ENCODE assay signal across 17 cellular contexts in genomic region chr2:70509565-70509964, GRCh38. TPM values are rescaled to one million over a fixed set of nuclear protein-coding genes. Genes with fewer than 3 reads are reported as not detected.
DNase-seq lines count a peak whose midpoint lies in the region; FAIRE-seq and TF ChIP-seq lines count a peak whose summit lies in the region.
"Had no signal": no experiment of that assay in that cellular context is flagged by ENCODE, and none has a peak within 500 bp of the region (broad histone marks: within the 10 kb centered on the region; RNA-seq: fewer than 3 reads in every experiment).

No MANE protein-coding gene starts in this region.

- FAIRE-seq in keratinocyte (lab: Jason Lieb, UNC) = no peak
- FAIRE-seq: A549 had no signal

- dilution Hi-C loops in keratinocyte (cut with MboI; ENCODE audit: extremely low pct_ligation_motif_present, low sequenced_read_pairs) = no loop called here

- DNase-seq in NCI-H82 (lab: John Stamatoyannopoulos, UW) (peak; percentile 50), NCI-H82 treated with DMSO at 0.1 percent for 48 hours (lab: John Stamatoyannopoulos, UW; ENCODE audit: unreplicated experiment) (no peak), RPMI7951 (ENCODE audit: low read depth) (peak; percentile 59), keratinocyte (ENCODE audit: low read depth, low spot score) (no peak), T1000 (lab: John Stamatoyannopoulos, UW) (no peak), glomerular visceral epithelial cell (ENCODE audit: extremely low spot score) (no peak), BE2C (no peak), DMS153 (lab: John Stamatoyannopoulos, UW) (no peak)
- DNase-seq: activated gamma-delta T cell; anterior cingulate cortex; NCI-H1930; nephron progenitor cell; stimulated activated CD4-positive, alpha-beta T cell treated with anti-CD3 and anti-CD28 coated beads, Interleukin-1b, Interleukin-23, amount 100 ng/mL, for 48 hours; stimulated activated CD8-positive, alpha-beta memory T cell treated with anti-CD3 and anti-CD28 coated beads, Interleukin-4, amount 100 ng/mL, for 48 hours had no signal

- peaks cover 17 to 48% of the 10 kb centered on the region in 2 experiments for H3K36me3 ChIP-seq in keratinocyte (ENCODE audit: control insufficient read depth in 2 of 2, extremely low read depth in 1 of 2, insufficient read depth in 2 of 2, low read length in 2 of 2)
- no peaks in the 10 kb centered on the region for H3K36me3 ChIP-seq in BE2C
- H3K36me3 ChIP-seq: tibial nerve had no signal

- H3K27ac ChIP-seq in keratinocyte (ENCODE audit: control insufficient read depth, insufficient read depth, low read length) = peak overlapping the region; percentile 86
- H3K27ac ChIP-seq: A549, tibial nerve, VCaP had no signal

- peaks cover 22% of the 10 kb centered on the region for H4K20me1 ChIP-seq in keratinocyte (ENCODE audit: control insufficient read depth, extremely low read depth, insufficient read depth, low read length)

- TF ChIP-seq CTCF in keratinocyte (optimal IDR thresholded peaks at IDR 0.05 in 1 of 3, IDR thresholded peaks at IDR 0.05 in 1 of 3, conservative IDR thresholded peaks at IDR 0.05 in 1 of 3; ENCODE audit: extremely low read depth in 1 of 3, insufficient read depth in 2 of 3, low read length in 3 of 3) = no peak
- TF ChIP-seq CTCF in BE2C (IDR thresholded peaks at IDR 0.05; ENCODE audit: low read depth, low read length) = no peak

- H2AFZ ChIP-seq in keratinocyte (ENCODE audit: control insufficient read depth, low read length) = no peak overlapping the region

- peak overlapping the region; percentile 61 for H3K9ac ChIP-seq in keratinocyte (ENCODE audit: control insufficient read depth, extremely low read depth, insufficient read depth, low read length)

- H3K9me3 ChIP-seq in keratinocyte (ENCODE audit: control insufficient read depth, low read depth, low read length) (no peaks in the 10 kb centered on the region), BE2C (no peaks in the 10 kb centered on the region)
- H3K9me3 ChIP-seq: A549, tibial nerve had no signal

- H3K27me3 ChIP-seq in keratinocyte (ENCODE audit: control insufficient read depth, extremely low read depth, insufficient read depth, low read length) = no peaks in the 10 kb centered on the region
- H3K27me3 ChIP-seq in BE2C = no peaks in the 10 kb centered on the region
- H3K27me3 ChIP-seq: tibial nerve had no signal

- peak overlapping the region; percentile 43 for H3K4me2 ChIP-seq in keratinocyte (ENCODE audit: control insufficient read depth, extremely low read depth, insufficient read depth, low read depth, low read length)
- H3K4me2 ChIP-seq: A549 had no signal

- peaks cover 99% of the 10 kb centered on the region for H3K79me2 ChIP-seq in keratinocyte (ENCODE audit: control insufficient read depth, insufficient read depth, low read length)

- H3K4me3 ChIP-seq in keratinocyte (ENCODE audit: control insufficient read depth in 2 of 3, extremely low read depth in 1 of 3, insufficient read depth in 2 of 3, low read depth in 1 of 3, low read length in 3 of 3) = no peak overlapping the region
- H3K4me3 ChIP-seq in BE2C (ENCODE audit: low read depth, low read length) = no peak overlapping the region
- H3K4me3 ChIP-seq: A549, tibial nerve had no signal

- H3K4me1 ChIP-seq in keratinocyte (ENCODE audit: control insufficient read depth, extremely low read depth, insufficient read depth, low read length) = peaks cover 24% of the 10 kb centered on the region
- H3K4me1 ChIP-seq in BE2C = no peaks in the 10 kb centered on the region
- H3K4me1 ChIP-seq: A549, tibial nerve had no signal

- H3K9me1 ChIP-seq in keratinocyte (ENCODE audit: control insufficient read depth, extremely low read depth, insufficient read depth, low read length) = peaks cover 20% of the 10 kb centered on the region

RNA-seq across cellular contexts. Expression of gene TGFA, which starts 44.1 kb away (rescaled TPM):
- 4.2 and 4.3 TPM in 2 replicates for total RNA-seq in RPMI7951 (2014; rRNA removed; shearing (Covaris generic))
- polyA plus RNA-seq in keratinocyte = 26.6 to 71.8 TPM (median 51.7 TPM) in 3 replicates
- 45.8 TPM for polyA plus RNA-seq in keratinocyte (2011; ENCODE audit: low read depth)
- polyA plus RNA-seq in keratinocyte (2011; cell fraction: cytosol; rRNA removed) = 35.1 and 39.9 TPM in 2 replicates
- 46.4 and 47.9 TPM in 2 replicates for polyA plus RNA-seq in keratinocyte (2011; cell fraction: nucleus; rRNA removed)
- polyA plus RNA-seq in keratinocyte (2012; ENCODE audit: low replicate concordance) = 45.8 and 70.2 TPM in 2 replicates
- polyA minus RNA-seq in keratinocyte = 42.6 to 126 TPM (median 65.6 TPM) in 3 replicates
- polyA minus RNA-seq in keratinocyte (2011; cell fraction: cytosol; rRNA and poly(A)+ RNA removed) = 76.2 TPM
- polyA minus RNA-seq in keratinocyte (2011; cell fraction: nucleus; rRNA and poly(A)+ RNA removed) = 66.3 and 93.9 TPM in 2 replicates
- polyA plus RNA-seq in BE2C (2012; ENCODE audit: insufficient read depth, insufficient read length, low read depth) = not detected

Comparison
In these comparisons a context has a peak if more than half of its experiments do, and no peak if none do; other contexts are left out.
1. DNase-seq: peak in NCI-H82 (single experiment) and RPMI7951 (single experiment); none in NCI-H82 treated with DMSO at 0.1 percent for 48 hours (single experiment), keratinocyte (single experiment), T1000 (single experiment), glomerular visceral epithelial cell (single experiment), BE2C (single experiment) and DMS153 (single experiment).